ENCODE assay signal across 17 cellular contexts in the genomic region with DNA sequence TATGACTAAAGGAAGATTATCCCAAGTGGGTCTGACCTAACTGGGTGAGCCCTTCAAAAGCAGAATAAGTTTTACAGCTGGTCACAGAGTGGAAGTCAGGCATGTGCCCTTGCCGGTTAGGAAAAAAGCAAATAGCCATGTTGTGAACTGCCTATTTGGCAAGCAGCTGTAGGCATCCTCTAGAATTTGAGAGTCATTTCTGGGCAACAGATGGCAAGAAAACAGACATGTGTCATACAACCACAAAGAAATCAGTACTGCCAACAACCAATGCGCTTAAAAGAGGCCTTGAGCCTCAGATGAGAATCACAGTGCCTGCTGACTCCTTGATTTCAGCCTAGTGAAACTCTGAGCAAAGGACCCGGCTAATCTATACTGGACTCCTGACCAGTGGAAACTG. TPM values are rescaled to one million over a fixed set of nuclear protein-coding genes. Genes with fewer than 3 reads are reported as not detected.
DNase-seq lines count a peak whose midpoint lies in the region; ATAC-seq lines count a peak whose summit lies in the region.
"Had no signal": no experiment of that assay in that cellular context is flagged by ENCODE, and none has a peak within 500 bp of the region (broad histone marks: within the 10 kb centered on the region; RNA-seq: fewer than 3 reads in every experiment).

No MANE protein-coding gene starts in this region.

- no peak overlapping the region for H3K23ac ChIP-seq in trophoblast cell (ENCODE audit: low read length)

- no peak overlapping the region for H4K8ac ChIP-seq in trophoblast cell (ENCODE audit: low read depth, low read length)

- H4K91ac ChIP-seq in trophoblast cell (ENCODE audit: low read depth, low read length), result peak overlapping the region; percentile 39

- H2BK5ac ChIP-seq in trophoblast cell (ENCODE audit: low read depth, low read length, poor library complexity), result no peak overlapping the region

- DNase-seq in H4 (ENCODE audit: low spot score), result peak; percentile 39
- peak; percentile 88 for DNase-seq in NCI-H2171 treated with DMSO at 0.1 percent for 48 hours (lab: John Stamatoyannopoulos, UW)
- peak; percentile 38 for DNase-seq in cerebellar cortex (ENCODE audit: low spot score)
- DNase-seq in trophoblast cell, result no peak
- DNase-seq: CD8-positive, alpha-beta memory T cell; HCEC 1CT; NCI-H1436; NK-92 treated with Interleukin-12 subunit alpha and Interleukin-12 subunit beta, amount 100 ng/mL, for 24 hours; OCI-M1; T-cell had no signal

- no peaks in the 10 kb centered on the region for H3K79me2 ChIP-seq in trophoblast cell (ENCODE audit: control insufficient read depth, insufficient read depth, low read length, poor library complexity)

- no peak overlapping the region for H3K4me3 ChIP-seq in trophoblast cell (ENCODE audit: low read depth, low read length)
- H3K4me3 ChIP-seq: BLaER1, SK-N-MC had no signal

- H3K27me3 ChIP-seq in trophoblast cell (ENCODE audit: insufficient read depth, low read length), result no peaks in the 10 kb centered on the region
- H3K27me3 ChIP-seq: BLaER1 had no signal

- WGBS in trophoblast cell (ENCODE audit: extremely low coverage, insufficient coverage, insufficient read length), result no CpG with 5 or more reads among the region's 3 CpGs

- peak overlapping the region; percentile 15 for H2BK120ac ChIP-seq in trophoblast cell (ENCODE audit: insufficient read depth, low read length, poor library complexity)

- H3K79me1 ChIP-seq in trophoblast cell (ENCODE audit: low read length), result peaks cover 3% of the 10 kb centered on the region

- peak overlapping the region; percentile 37 for H3K27ac ChIP-seq in trophoblast cell (ENCODE audit: low read depth, low read length)
- H3K27ac ChIP-seq: BLaER1, SK-N-MC had no signal

- no peak overlapping the region for H3K14ac ChIP-seq in trophoblast cell (ENCODE audit: low read length)

- peaks cover 0 to 7% of the 10 kb centered on the region in 2 experiments for H3K4me1 ChIP-seq in trophoblast cell (ENCODE audit: control insufficient read depth in 1 of 2, insufficient read depth in 2 of 2, low read length in 2 of 2)
- H3K4me1 ChIP-seq: BLaER1 had no signal

- no peak overlapping the region for H3K9ac ChIP-seq in trophoblast cell (ENCODE audit: low read length)
- H3K9ac ChIP-seq: BLaER1 had no signal

- H4K12ac ChIP-seq in trophoblast cell (ENCODE audit: low read depth, low read length), result no peak overlapping the region

- H3K18ac ChIP-seq in trophoblast cell (ENCODE audit: low read length), result no peak overlapping the region

- no peaks in the 10 kb centered on the region for H3K36me3 ChIP-seq in trophoblast cell (ENCODE audit: control insufficient read depth in 1 of 2, insufficient read depth in 2 of 2, low read length in 2 of 2)
- H3K36me3 ChIP-seq: BLaER1 had no signal

- no peak for ATAC-seq in HG02678 (IDR thresholded peaks at IDR 0.05; ENCODE audit: unreplicated experiment)
- ATAC-seq in HG03432 (IDR thresholded peaks at IDR 0.05; ENCODE audit: unreplicated experiment), result no peak
- ATAC-seq in HG03097 (IDR thresholded peaks at IDR 0.05; ENCODE audit: low FRiP score, unreplicated experiment), result no peak
- ATAC-seq: T-cell had no signal

- H3K4me2 ChIP-seq in trophoblast cell (ENCODE audit: low read length), result no peak overlapping the region
- H3K4me2 ChIP-seq: BLaER1 had no signal

- H3K4ac ChIP-seq in trophoblast cell (ENCODE audit: low read depth, low read length), result no peak overlapping the region

- no peaks in the 10 kb centered on the region for H3K9me3 ChIP-seq in trophoblast cell (ENCODE audit: insufficient read depth, low read depth, low read length)
- H3K9me3 ChIP-seq: BLaER1 had no signal

- H2AFZ ChIP-seq in trophoblast cell (ENCODE audit: insufficient read depth, low read length, poor library complexity), result peak overlapping the region; percentile 25

- no peak overlapping the region for H2BK12ac ChIP-seq in trophoblast cell (ENCODE audit: low read length)

- H2AK5ac ChIP-seq in trophoblast cell (ENCODE audit: low read length), result peak overlapping the region; percentile 65

RNA-seq across cellular contexts. Expression of a gene that starts 26.8 kb away (rescaled TPM):
- not detected in 2 replicates for total RNA-seq in H4 (2014; rRNA removed; shearing (Covaris generic))
- polyA plus RNA-seq in trophoblast cell (2013), result 0.71 and 0.92 TPM in 2 replicates
- total RNA-seq: CD8-positive, alpha-beta memory T cell; NCI-H460; T-cell had no signal
- polyA plus RNA-seq: AG04450; CD8-positive, alpha-beta memory T cell had no signal

Comparison
In these comparisons a context has a peak if more than half of its experiments do, and no peak if none do; other contexts are left out.
1. DNase-seq: peak in H4 (single experiment), NCI-H2171 treated with DMSO at 0.1 percent for 48 hours (single experiment) and cerebellar cortex (single experiment); none in trophoblast cell (0 of 2).